In genomic region chr22:28600546-28601143, GRCh38 we compare ENCODE assay signal across 8 cellular contexts.
DNase-seq lines count a peak whose midpoint lies in the region; ATAC-seq and TF ChIP-seq lines count a peak whose summit lies in the region.

No MANE protein-coding gene starts in this region.

- no peaks in the 10 kb centered on the region for H3K9me3 Mint-ChIP-seq in effector memory CD8-positive, alpha-beta T cell

- TF ChIP-seq CTCF in OCI-LY7 (conservative IDR thresholded peaks at IDR 0.05; ENCODE audit: low read length) (peak; percentile 91), mucosa of descending colon (IDR thresholded peaks at IDR 0.05) (no peak)

- no peak overlapping the region for H3K4me3 Mint-ChIP-seq in effector memory CD8-positive, alpha-beta T cell

- no peak overlapping the region for H3K27ac Mint-ChIP-seq in effector memory CD8-positive, alpha-beta T cell

- no peaks in the 10 kb centered on the region for H3K79me2 ChIP-seq in OCI-LY7 (ENCODE audit: insufficient read depth, low read depth, low read length)

- DNase-seq in DMS153 treated with DMSO at 0.1 percent for 48 hours (lab: John Stamatoyannopoulos, UW; ENCODE audit: unreplicated experiment) (peak; percentile 62), KG1 (lab: John Stamatoyannopoulos, UW) (peak; percentile 72), OCI-LY7 (ENCODE audit: low spot score) (peak; percentile 72), mucosa of descending colon (peak in 1 of 3 donors; percentile 33), D341Med (ENCODE audit: low spot score) (no peak)
- peak; percentile 27 to 33 (median 28) for DNase-seq in effector memory CD8-positive, alpha-beta T cell

- no peaks in the 10 kb centered on the region for H3K36me3 Mint-ChIP-seq in effector memory CD8-positive, alpha-beta T cell (ENCODE audit: insufficient read depth)

- no peak overlapping the region for H3K27ac ChIP-seq in OCI-LY7 (ENCODE audit: low read depth, low read length, poor library complexity, severe bottlenecking)

- H3K9me2 ChIP-seq in OCI-LY7 (ENCODE audit: insufficient read depth, low read length) = no peaks in the 10 kb centered on the region

- H3K4me3 ChIP-seq in OCI-LY7 (ENCODE audit: low read depth, low read length, poor library complexity, severe bottlenecking) (no peak overlapping the region), mucosa of descending colon (no peak overlapping the region)

- H3K4me1 ChIP-seq in OCI-LY7 (ENCODE audit: insufficient read depth, low read length, poor library complexity, severe bottlenecking) = no peaks in the 10 kb centered on the region
- no peaks in the 10 kb centered on the region for H3K4me1 ChIP-seq in mucosa of descending colon (ENCODE audit: low read depth)

- intact Hi-C loops in OCI-LY7 (cut with micrococcal nuclease; ENCODE audit: unreplicated experiment) = loop anchor here (1.0 kb wide), 2 partner anchors 229 to 440 kb away; no protein-coding TSS in a partner anchor
- intact Hi-C loops in mucosa of descending colon (cut with DNase I, micrococcal nuclease) = loop anchor here (5.0 to 10.0 kb wide), 2 partner anchors 224 to 232 kb away; no protein-coding TSS in a partner anchor

- H3K36me3 ChIP-seq in OCI-LY7 (ENCODE audit: insufficient read depth, low read length) (no peaks in the 10 kb centered on the region), mucosa of descending colon (ENCODE audit: low read depth) (no peaks in the 10 kb centered on the region)

- no peak overlapping the region for H3K4me2 ChIP-seq in OCI-LY7 (ENCODE audit: low read length)

- POLR2A ChIA-PET in OCI-LY7 (lab: Charles Lee) = interaction anchor here (0.6 kb wide), 2 partner anchors 249 to 253 kb away, joined by 3 to 4 read pairs; no protein-coding TSS in a partner anchor

- H3K4me1 Mint-ChIP-seq in effector memory CD8-positive, alpha-beta T cell (ENCODE audit: low read depth in 2 of 2) = no peaks in the 10 kb centered on the region

- H3K27me3 Mint-ChIP-seq in effector memory CD8-positive, alpha-beta T cell = peaks cover 0 to 11% of the 10 kb centered on the region in 2 donors

- H2AFZ ChIP-seq in OCI-LY7 (ENCODE audit: low read length) = no peak overlapping the region

- peak; percentile 44 for ATAC-seq in effector memory CD8-positive, alpha-beta T cell (replicated peaks)
- ATAC-seq in mucosa of descending colon = peak; percentile 55
- no peak for ATAC-seq in GM18909 (IDR thresholded peaks at IDR 0.05; ENCODE audit: poor library complexity, unreplicated experiment)
- no peak for ATAC-seq in HG02938 (IDR thresholded peaks at IDR 0.05; ENCODE audit: unreplicated experiment)

- CTCF ChIA-PET in OCI-LY7 (lab: Charles Lee; ENCODE audit: unreplicated experiment) = no interaction called here

- no TSS peak for BruUV-seq in OCI-LY7 (replicated peaks; lab: Mats Ljungman, UMichigan)

- H4K20me1 ChIP-seq in OCI-LY7 (ENCODE audit: insufficient read depth, low read length) = no peaks in the 10 kb centered on the region; the same call in 1 of the 2 replicates

- no peaks in the 10 kb centered on the region for H3K9me3 ChIP-seq in OCI-LY7 (ENCODE audit: low read length)
- H3K9me3 ChIP-seq in mucosa of descending colon = no peaks in the 10 kb centered on the region

Comparison
In these comparisons a context has a peak if more than half of its experiments do, and no peak if none do; other contexts are left out.
1. ATAC-seq: peak in effector memory CD8-positive, alpha-beta T cell (single experiment) and mucosa of descending colon (single experiment); none in GM18909 (single experiment) and HG02938 (single experiment).